15 cellular contexts compared by ENCODE assay signal in the genomic region with DNA sequence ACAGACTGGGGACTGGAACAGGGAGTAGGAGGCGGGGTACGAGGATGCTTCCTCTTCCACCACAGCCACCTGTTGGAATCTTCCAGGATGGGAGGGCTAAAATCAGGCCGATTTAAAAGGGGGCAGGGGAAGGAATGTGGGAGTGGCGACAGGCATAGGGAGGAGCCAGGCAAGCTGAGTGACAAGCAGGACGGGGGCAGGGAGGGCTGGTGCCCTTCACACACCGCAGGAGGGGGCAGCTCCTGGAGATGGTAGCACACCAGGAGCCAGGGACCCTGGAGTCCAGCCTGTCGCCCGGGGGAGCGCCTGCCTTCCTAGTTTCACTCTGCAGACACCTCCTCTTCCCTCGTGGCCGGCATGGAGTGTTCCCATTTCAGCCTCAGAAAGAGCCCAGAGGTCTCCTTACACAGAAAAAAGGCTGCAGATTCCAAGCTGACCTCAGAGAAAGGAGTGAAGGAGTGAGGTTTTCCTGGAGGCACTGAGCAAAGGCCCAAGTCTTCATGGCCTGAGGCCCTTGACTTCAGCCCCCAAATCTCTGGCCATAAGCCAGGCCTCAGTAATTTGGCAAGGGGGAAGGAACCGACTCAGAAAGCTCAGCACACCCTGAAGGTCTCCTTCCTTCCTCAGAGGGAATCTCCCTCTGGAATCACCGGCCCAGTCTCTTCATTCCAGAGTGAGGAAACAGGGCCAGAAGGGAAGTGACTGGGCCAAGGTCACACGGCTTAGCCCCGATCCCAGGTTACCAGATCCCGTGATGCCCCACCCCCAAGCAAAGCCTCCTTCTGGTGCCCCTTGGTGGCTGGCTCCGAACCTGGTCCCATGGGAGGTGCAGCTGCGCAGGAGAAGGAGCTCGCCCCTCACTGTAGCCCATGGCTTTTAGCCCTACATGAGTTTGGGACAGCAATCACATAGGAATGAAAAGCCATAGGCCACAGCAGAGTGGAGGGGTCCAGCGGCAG. TPM values are rescaled to one million over a fixed set of nuclear protein-coding genes. Genes with fewer than 3 reads are reported as not detected.
A peak's percentile ranks its signal among the peaks of the same experiment; 100 is the strongest.
DNase-seq lines count a peak whose midpoint lies in the region; ATAC-seq and TF ChIP-seq lines count a peak whose summit lies in the region.
"Had no signal": no experiment of that assay in that cellular context is flagged by ENCODE, and none has a peak within 500 bp of the region (broad histone marks: within the 10 kb centered on the region; RNA-seq: fewer than 3 reads in every experiment).

No MANE protein-coding gene starts in this region.

- H3K4ac ChIP-seq in mesendoderm (ENCODE audit: low read depth, low read length): no peak overlapping the region

- H4K8ac ChIP-seq in mesendoderm (ENCODE audit: low read depth, low read length): no peak overlapping the region

- peak overlapping the region; percentile 46 for H2BK5ac ChIP-seq in mesendoderm (ENCODE audit: low read length)

- H3K9me3 Mint-ChIP-seq in activated naive CD8-positive, alpha-beta T cell treated with anti-CD3 and anti-CD28 coated beads, Interleukin-2, amount 50 U/mL, for 24 hours: no peaks in the 10 kb centered on the region
- H3K9me3 Mint-ChIP-seq: activated naive CD4-positive, alpha-beta T cell treated with anti-CD3 and anti-CD28 coated beads, Interleukin-2, amount 50 U/mL, for 24 hours; central memory CD8-positive, alpha-beta T cell had no signal

- H3K9ac ChIP-seq in mesendoderm (ENCODE audit: low read length): peak overlapping the region; percentile 89

- H3K18ac ChIP-seq in mesendoderm (ENCODE audit: low read length): peak overlapping the region; percentile 86

- peak overlapping the region; percentile 59 for H3K23ac ChIP-seq in mesendoderm (ENCODE audit: low read length)

- BruUV-seq in A673 (replicated peaks; lab: Mats Ljungman, UMichigan): no TSS peak

- H3K79me2 ChIP-seq in mesendoderm (ENCODE audit: control insufficient read depth, insufficient read depth, low read length): peaks cover 6% of the 10 kb centered on the region

- WGBS in mesendoderm (ENCODE audit: extremely low coverage, insufficient coverage, low lambda C conversion rate): no CpG with 5 or more reads among the region's 20 CpGs

- H3K4me3 Mint-ChIP-seq in activated naive CD8-positive, alpha-beta T cell treated with anti-CD3 and anti-CD28 coated beads, Interleukin-2, amount 50 U/mL, for 24 hours: no peak overlapping the region
- H3K4me3 Mint-ChIP-seq: activated naive CD4-positive, alpha-beta T cell treated with anti-CD3 and anti-CD28 coated beads, Interleukin-2, amount 50 U/mL, for 24 hours; central memory CD8-positive, alpha-beta T cell; naive thymus-derived CD4-positive, alpha-beta T cell had no signal

- H3K56ac ChIP-seq in mesendoderm (ENCODE audit: low read length): peak overlapping the region; percentile 97

- peak overlapping the region; percentile 27 for H3K4me2 ChIP-seq in mesendoderm (ENCODE audit: low read length)

- H3K27ac ChIP-seq in A673 (ENCODE audit: low read depth, low read length, poor library complexity, severe bottlenecking) (peak overlapping the region; percentile 67), mesendoderm (ENCODE audit: low read depth, low read length) (peak overlapping the region; percentile 95)
- H3K27ac ChIP-seq: transverse colon had no signal

- H3K4me1 ChIP-seq in A673 (ENCODE audit: insufficient read depth, low read length, poor library complexity, severe bottlenecking) (peaks cover 82% of the 10 kb centered on the region), mesendoderm (ENCODE audit: control insufficient read depth, low read depth, low read length) (peaks cover 51% of the 10 kb centered on the region)

- H3K4me3 ChIP-seq in A673 (ENCODE audit: low read depth, low read length, poor library complexity, severe bottlenecking) (no peak overlapping the region), MG63 (no peak overlapping the region), mesendoderm (ENCODE audit: low read length) (no peak overlapping the region)
- H3K4me3 ChIP-seq: transverse colon had no signal

- DNase-seq in A673 (ENCODE audit: low spot score) (no peak), MG63 (peak; percentile 70), cerebellar cortex (ENCODE audit: low spot score) (peak; percentile 42), mesendoderm (peak; percentile 90), NCI-H1694 (lab: John Stamatoyannopoulos, UW) (no peak), mucosa of gallbladder (ENCODE audit: low spot score) (no peak)
- no peak for DNase-seq in activated naive CD8-positive, alpha-beta T cell treated with anti-CD3 and anti-CD28 coated beads, Interleukin-2, amount 50 U/mL, for 24 hours
- DNase-seq in effector CD4-positive, alpha-beta T cell: no peak
- DNase-seq: naive thymus-derived CD4-positive, alpha-beta T cell; NCI-H187 treated with DMSO at 0.1 percent for 48 hours; stimulated activated CD4-positive, alpha-beta T cell treated with anti-CD3 and anti-CD28 coated beads, Interleukin-12 subunit alpha, Interleukin-12 subunit beta, amount 100 ng/mL, for 4 hours; T-helper 2 cell; transverse colon had no signal

- H3K9me3 ChIP-seq in A673 (ENCODE audit: low read depth, low read length, poor library complexity, severe bottlenecking): no peaks in the 10 kb centered on the region
- H3K9me3 ChIP-seq in MG63: no peaks in the 10 kb centered on the region
- H3K9me3 ChIP-seq: transverse colon had no signal

- no peak for TF ChIP-seq CTCF in A673 (conservative IDR thresholded peaks at IDR 0.05; ENCODE audit: low read depth, low read length)

- H2AK5ac ChIP-seq in mesendoderm (ENCODE audit: low read length): peak overlapping the region; percentile 84

- H3K36me3 ChIP-seq in A673 (ENCODE audit: insufficient read depth, low read length, poor library complexity, severe bottlenecking) (no peaks in the 10 kb centered on the region), MG63 (no peaks in the 10 kb centered on the region), mesendoderm (ENCODE audit: control insufficient read depth, insufficient read depth, low read length) (peaks cover 3% of the 10 kb centered on the region)
- H3K36me3 ChIP-seq: transverse colon had no signal

- POLR2A ChIA-PET in A673 (lab: Charles Lee; ENCODE audit: low non-redundant PET): no interaction called here

- H4K5ac ChIP-seq in mesendoderm (ENCODE audit: low read length): no peak overlapping the region

- ATAC-seq in activated naive CD8-positive, alpha-beta T cell treated with anti-CD3 and anti-CD28 coated beads, Interleukin-2, amount 50 U/mL, for 24 hours: no peak
- ATAC-seq: naive thymus-derived CD4-positive, alpha-beta T cell had no signal

- no peak overlapping the region for H2BK15ac ChIP-seq in mesendoderm (replicated peaks; ENCODE audit: low read depth)

- intact Hi-C loops in A673 (cut with micrococcal nuclease; ENCODE audit: unreplicated experiment): no loop called here

- H3K36me3 Mint-ChIP-seq in activated naive CD8-positive, alpha-beta T cell treated with anti-CD3 and anti-CD28 coated beads, Interleukin-2, amount 50 U/mL, for 24 hours (ENCODE audit: low read depth): no peaks in the 10 kb centered on the region
- H3K36me3 Mint-ChIP-seq: activated naive CD4-positive, alpha-beta T cell treated with anti-CD3 and anti-CD28 coated beads, Interleukin-2, amount 50 U/mL, for 24 hours; naive thymus-derived CD4-positive, alpha-beta T cell had no signal

- H3K27ac Mint-ChIP-seq in activated naive CD8-positive, alpha-beta T cell treated with anti-CD3 and anti-CD28 coated beads, Interleukin-2, amount 50 U/mL, for 24 hours: no peak overlapping the region
- H3K27ac Mint-ChIP-seq: activated naive CD4-positive, alpha-beta T cell treated with anti-CD3 and anti-CD28 coated beads, Interleukin-2, amount 50 U/mL, for 24 hours; naive thymus-derived CD4-positive, alpha-beta T cell had no signal

- H3K79me1 ChIP-seq in mesendoderm (ENCODE audit: low read length): peaks cover 14% of the 10 kb centered on the region

- CTCF ChIA-PET in A673 (lab: Charles Lee): interaction anchor here (0.9 kb wide), 1 partner anchor 9 kb away, joined by 4 read pairs; no protein-coding TSS in a partner anchor

- H3K27me3 ChIP-seq in A673 (replicated peaks; ENCODE audit: insufficient read depth, low read depth, low read length, poor library complexity): no peaks in the 10 kb centered on the region
- H3K27me3 ChIP-seq in MG63: peaks cover 10% of the 10 kb centered on the region
- no peaks in the 10 kb centered on the region for H3K27me3 ChIP-seq in mesendoderm (ENCODE audit: insufficient read depth, low read length, poor library complexity)

- H3K4me1 Mint-ChIP-seq in activated naive CD8-positive, alpha-beta T cell treated with anti-CD3 and anti-CD28 coated beads, Interleukin-2, amount 50 U/mL, for 24 hours: peaks cover 5% of the 10 kb centered on the region
- H3K4me1 Mint-ChIP-seq: activated naive CD4-positive, alpha-beta T cell treated with anti-CD3 and anti-CD28 coated beads, Interleukin-2, amount 50 U/mL, for 24 hours; central memory CD8-positive, alpha-beta T cell had no signal

- peaks cover 19% of the 10 kb centered on the region for H3K27me3 Mint-ChIP-seq in activated naive CD8-positive, alpha-beta T cell treated with anti-CD3 and anti-CD28 coated beads, Interleukin-2, amount 50 U/mL, for 24 hours

- no peak overlapping the region for H2BK120ac ChIP-seq in mesendoderm (ENCODE audit: low read depth, low read length)

RNA-seq across cellular contexts. Expression of a gene that starts 8.1 kb away (rescaled TPM):
- total RNA-seq in A673 (2021) (0.45 and 2.0 TPM in 2 replicates), mucosa of gallbladder (0.81 TPM)
- not detected in 2 replicates for total RNA-seq in MG63 (2014; rRNA removed; shearing (Covaris generic); ENCODE audit: low replicate concordance)
- 2.8 TPM for polyA plus RNA-seq in mesendoderm (2013, experiment 1 of 2)
- polyA plus RNA-seq in mesendoderm (2013, experiment 2 of 2): 2.7 TPM

RNA-seq across cellular contexts. Expression of a gene that starts 25.9 kb away (rescaled TPM):
- total RNA-seq in A673 (2021) (1.5 and 3.4 TPM in 2 replicates), mucosa of gallbladder (1.0 TPM)
- not detected in 2 replicates for total RNA-seq in MG63 (2014; rRNA removed; shearing (Covaris generic); ENCODE audit: low replicate concordance)
- 4.3 TPM for polyA plus RNA-seq in mesendoderm (2013, experiment 1 of 2)
- polyA plus RNA-seq in mesendoderm (2013, experiment 2 of 2): 4.4 TPM
- total RNA-seq: transverse colon had no signal
- polyA plus RNA-seq: naive thymus-derived CD4-positive, alpha-beta T cell had no signal

RNA-seq across cellular contexts. Expression of a gene that starts 56.7 kb away (rescaled TPM):
- total RNA-seq in A673 (2021) (9.2 and 29.3 TPM in 2 replicates), mucosa of gallbladder (76.4 TPM)
- total RNA-seq in MG63 (2014; rRNA removed; shearing (Covaris generic); ENCODE audit: low replicate concordance): 0.89 and 3.0 TPM in 2 replicates
- polyA plus RNA-seq in mesendoderm (2013, experiment 1 of 2): 9.1 TPM
- 8.9 TPM for polyA plus RNA-seq in mesendoderm (2013, experiment 2 of 2)

Comparison
In these comparisons a context has a peak if more than half of its experiments do, and no peak if none do; other contexts are left out.
1. DNase-seq: peak in MG63 (single experiment), cerebellar cortex (single experiment) and mesendoderm (single experiment); none in A673 (single experiment), NCI-H1694 (single experiment), mucosa of gallbladder (single experiment), activated naive CD8-positive, alpha-beta T cell treated with anti-CD3 and anti-CD28 coated beads, Interleukin-2, amount 50 U/mL, for 24 hours (single experiment) and effector CD4-positive, alpha-beta T cell (single experiment).